1 cellular context compared by ENCODE assay signal in genomic region chr12:46403732-46404097, GRCh38.
A peak's percentile ranks its signal among the peaks of the same experiment; 100 is the strongest.
TF ChIP-seq lines count a peak whose summit lies in the region.

No MANE protein-coding gene starts in this region.

TF ChIP-seq in K562, 482 proteins besides CTCF, POLR2A, EP300 and RAD21 (continued from another document):
- TF ChIP-seq ZNF316 (IDR thresholded peaks at IDR 0.05), result 0 out of 2 replicates have a peak, but pooled peaks have one; percentile 8
- no peak for TF ChIP-seq POU5F1 (IDR thresholded peaks at IDR 0.05; ENCODE audit: borderline replicate concordance, low read depth, low read length, partially characterized antibody)
- no peak for TF ChIP-seq GTF2A2 (tag; IDR thresholded peaks at IDR 0.05)
- no peak for TF ChIP-seq ZMIZ1 (IDR thresholded peaks at IDR 0.05; ENCODE audit: low read depth in 2 of 2, low read length in 2 of 2)
- TF ChIP-seq TCFL5 (CRISPR knock-in tag; conservative IDR thresholded peaks at IDR 0.05), result no peak
- no peak for TF ChIP-seq IFI16 (CRISPR knock-in tag; IDR thresholded peaks at IDR 0.05)
- peak; percentile 14; the same call in 1 of the 2 replicates for TF ChIP-seq C11orf30 (IDR thresholded peaks at IDR 0.05; ENCODE audit: low read depth)
- TF ChIP-seq ZNF408 (CRISPR knock-in tag; IDR thresholded peaks at IDR 0.05; ENCODE audit: low read depth), result no peak
